In genomic region chr20:24479595-24479994, GRCh38 we compare ENCODE assay signal across 26 cellular contexts. TPM values are rescaled to one million over a fixed set of nuclear protein-coding genes. Genes with fewer than 3 reads are reported as not detected.
DNase-seq lines count a peak whose midpoint lies in the region; ATAC-seq, FAIRE-seq and TF ChIP-seq lines count a peak whose summit lies in the region.
"Had no signal": no experiment of that assay in that cellular context is flagged by ENCODE, and none has a peak within 500 bp of the region (broad histone marks: within the 10 kb centered on the region; RNA-seq: fewer than 3 reads in every experiment).

No MANE protein-coding gene starts in this region.

- 0 out of 2 replicates have a peak overlapping the region, but pooled peaks have one; percentile 9 for H2BK20ac ChIP-seq in H1 (ENCODE audit: low read length)

- POLR2A ChIA-PET in H1 (lab: Charles Lee; ENCODE audit: partially characterized antibody), result interaction anchor here (1.2 kb wide), 1 partner anchor 8 kb away, joined by 3 read pairs; no protein-coding TSS in a partner anchor
- POLR2A ChIA-PET in HepG2 (lab: Yijun Ruan, JAX), result no interaction called here
- POLR2A ChIA-PET in GM10248 (lab: Yijun Ruan, JAX), result no interaction called here

- no peak overlapping the region for H3K56ac ChIP-seq in H1 (replicated peaks; ENCODE audit: insufficient read length, low read depth, low read length)

- TF ChIP-seq POLR2A in H1 (IDR thresholded peaks at IDR 0.05; ENCODE audit: control extremely low read depth in 1 of 2, low read depth in 2 of 2, low read length in 2 of 2) (no peak), HepG2 (IDR thresholded peaks at IDR 0.05; ENCODE audit: insufficient read depth in 1 of 2, low read depth in 2 of 2, low read length in 2 of 2) (no peak)

- CTCF ChIA-PET in H1 (lab: Charles Lee; ENCODE audit: partially characterized antibody) (interaction anchor here (0.9 to 4.3 kb wide), 2 partner anchors 9 to 12 kb away, joined by 4 to 9 read pairs; no protein-coding TSS in a partner anchor), HepG2 (lab: Yijun Ruan, JAX; ENCODE audit: low intra/inter-chr PET ratio, low total read pairs) (no interaction called here), GM10248 (lab: Yijun Ruan, JAX) (no interaction called here)

- H3K4me1 ChIP-seq in H1 (replicated peaks in 1 of 4; ENCODE audit: control insufficient read depth in 3 of 4, insufficient read depth in 4 of 4, low read length in 3 of 4), result peaks cover 0 to 22% (median 7%) of the 10 kb centered on the region in 4 experiments; a peak in 5 of 7 replicates
- H3K4me1 ChIP-seq in HepG2 (ENCODE audit: insufficient read depth, low read length), result no peaks in the 10 kb centered on the region

- no peak overlapping the region for H3K4ac ChIP-seq in H1 (replicated peaks; ENCODE audit: insufficient read length, low read depth, low read length)

- H2BK120ac ChIP-seq in H1 (replicated peaks; ENCODE audit: low read depth, low read length), result no peak overlapping the region

- H4K5ac ChIP-seq in H1 (ENCODE audit: insufficient read length, low read depth, low read length), result no peak overlapping the region

- no peak overlapping the region; the same call in 1 of the 2 replicates for H4K8ac ChIP-seq in H1 (ENCODE audit: extremely low read depth, insufficient read depth, low read length)

- FAIRE-seq in H1 (lab: Jason Lieb, UNC) (no peak), HepG2 (lab: Jason Lieb, UNC) (no peak)
- FAIRE-seq: GM12891, RCC 7860 had no signal

- H3K18ac ChIP-seq in H1 (ENCODE audit: extremely low read depth, low read length), result no peak overlapping the region

- BruUV-seq in HepG2 (replicated peaks; lab: Mats Ljungman, UMichigan), result no TSS peak

- in situ Hi-C loops in HepG2 (cut with HindIII; ENCODE audit: extremely low pct_ligation_motif_present, low pct_unique_long_range_greater_than_20kb), result no loop called here

- H3K9me3 ChIP-seq in H1 (ENCODE audit: insufficient read depth in 2 of 2, low read depth in 1 of 2, low read length in 1 of 2) (no peaks in the 10 kb centered on the region), HepG2 (ENCODE audit: low read length) (no peaks in the 10 kb centered on the region)

- no peaks in the 10 kb centered on the region for H3K36me3 ChIP-seq in H1 (ENCODE audit: control insufficient read depth in 2 of 4, insufficient read depth in 4 of 4, low read length in 3 of 4)
- H3K36me3 ChIP-seq in HepG2 (replicated peaks in 1 of 2; ENCODE audit: control insufficient read depth in 1 of 2, insufficient read depth in 2 of 2, low read length in 2 of 2), result no peaks in the 10 kb centered on the region

- 83% methylated on average over 4 of the region's 4 CpGs; no CpG with 5 or more reads in 1 of the 2 experiments for WGBS in H1 (ENCODE audit: extremely low coverage in 1 of 2, insufficient coverage in 1 of 2, insufficient read length in 1 of 2, insufficient replicate concordance in 2 of 2, low coverage in 1 of 2, low lambda C conversion rate in 2 of 2, missing lambda C conversion rate in 1 of 2), 2 experiments
- WGBS in HepG2 (ENCODE audit: low lambda C conversion rate), result 12% methylated on average over 4 of the region's 4 CpGs

- no peaks in the 10 kb centered on the region for H3K23me2 ChIP-seq in H1 (ENCODE audit: low read depth, low read length)

- H3K14ac ChIP-seq in H1 (ENCODE audit: insufficient read length), result no peak overlapping the region

- no peak overlapping the region for H3K9ac ChIP-seq in H1 (replicated peaks in 1 of 4; ENCODE audit: extremely low read depth in 1 of 4, low read depth in 3 of 4, low read length in 3 of 4)
- no peak overlapping the region for H3K9ac ChIP-seq in HepG2 (ENCODE audit: insufficient read depth, low read depth, low read length)
- H3K9ac ChIP-seq: GM23248 had no signal

- H2AFZ ChIP-seq in H1 (ENCODE audit: low read length), result no peak overlapping the region
- H2AFZ ChIP-seq in HepG2 (ENCODE audit: low read length), result no peak overlapping the region
- H2AFZ ChIP-seq: GM23248 had no signal

- intact Hi-C loops in cardiac septum (cut with DNase I) (no loop called here), Right ventricle myocardium inferior (cut with DNase I) (loop anchor here (10.0 kb wide), 1 partner anchor 55 kb away; no protein-coding TSS in a partner anchor), HepG2 (cut with micrococcal nuclease; ENCODE audit: unreplicated experiment) (no loop called here)

- H2BK5ac ChIP-seq in H1 (ENCODE audit: low read depth, low read length), result no peak overlapping the region

- no peak overlapping the region for H3K4me2 ChIP-seq in H1 (ENCODE audit: insufficient read depth in 1 of 2, low read depth in 2 of 2, low read length in 2 of 2)
- no peak overlapping the region for H3K4me2 ChIP-seq in HepG2 (ENCODE audit: low read depth, low read length)

- no peaks in the 10 kb centered on the region for H3K27me3 ChIP-seq in H1 (replicated peaks in 1 of 4; ENCODE audit: control insufficient read depth in 3 of 4, extremely low read depth in 1 of 4, insufficient read depth in 3 of 4, low read length in 3 of 4)
- H3K27me3 ChIP-seq in HepG2 (ENCODE audit: control insufficient read depth in 1 of 2, insufficient read depth in 2 of 2, low read length in 2 of 2), result peaks cover 0 to 5% of the 10 kb centered on the region in 2 experiments; a peak in 2 of 5 replicates

- no peak overlapping the region for H3K4me3 ChIP-seq in H1 (ENCODE audit: extremely low read depth in 1 of 4, insufficient read depth in 2 of 4, low read depth in 3 of 4, low read length in 4 of 4)
- no peak overlapping the region for H3K4me3 ChIP-seq in HepG2 (replicated peaks in 1 of 3; ENCODE audit: insufficient read depth in 1 of 3, low read depth in 2 of 3, low read length in 3 of 3)
- H3K4me3 ChIP-seq: GM23248 had no signal

- no peak for TF ChIP-seq EP300 in H1 (IDR thresholded peaks at IDR 0.05; ENCODE audit: borderline replicate concordance in 1 of 2, low read depth in 2 of 2, low read length in 2 of 2)
- TF ChIP-seq EP300 in HepG2 (IDR thresholded peaks at IDR 0.05; ENCODE audit: low read depth in 2 of 2, low read length in 2 of 2), result no peak
- TF ChIP-seq EP300 in HepG2 (CRISPR knock-in tag; IDR thresholded peaks at IDR 0.05; ENCODE audit: borderline replicate concordance), result no peak

- TF ChIP-seq CTCF in H1 (IDR thresholded peaks at IDR 0.05; ENCODE audit: control extremely low read depth in 1 of 3, insufficient read depth in 1 of 3, low read depth in 1 of 3, low read length in 3 of 3), result peak in 2 of 3 experiments; percentile 7 to 33; a peak in 2 of 4 replicates
- no peak for TF ChIP-seq CTCF in HepG2 (CRISPR knock-in tag; IDR thresholded peaks at IDR 0.05)
- no peak for TF ChIP-seq CTCF in GM10248 (IDR thresholded peaks at IDR 0.05; ENCODE audit: control extremely low read depth, extremely low read depth, low read depth, missing control alignments)

- H3K23ac ChIP-seq in H1 (ENCODE audit: insufficient read length), result no peak overlapping the region

- peaks cover 9% of the 10 kb centered on the region for H3K79me1 ChIP-seq in H1 (ENCODE audit: low read depth, low read length)

- H4K91ac ChIP-seq in H1 (replicated peaks; ENCODE audit: insufficient read length, low read length), result peak overlapping the region; percentile 8

- no peak overlapping the region for H2AK5ac ChIP-seq in H1 (ENCODE audit: low read depth, low read length)

- H4K20me1 ChIP-seq in H1 (replicated peaks in 1 of 2; ENCODE audit: control insufficient read depth in 1 of 2, insufficient read depth in 2 of 2, low read length in 2 of 2), result peaks cover 9 to 14% of the 10 kb centered on the region in 2 experiments
- H4K20me1 ChIP-seq in HepG2 (ENCODE audit: insufficient read depth, low read length), result no peaks in the 10 kb centered on the region

- TF ChIP-seq RAD21 in H1 (IDR thresholded peaks at IDR 0.05 in 1 of 2, conservative IDR thresholded peaks at IDR 0.05 in 1 of 2; ENCODE audit: low read depth in 2 of 2, low read length in 2 of 2) (peak in 1 of 2 experiments; percentile 34; a peak in 1 of 4 replicates), HepG2 (CRISPR knock-in tag; IDR thresholded peaks at IDR 0.05) (no peak)

- no peak overlapping the region for H2BK12ac ChIP-seq in H1 (ENCODE audit: low read depth, low read length)

- H2BK15ac ChIP-seq in H1 (ENCODE audit: low read length), result peak overlapping the region; percentile 88

- no peak for ATAC-seq in Right ventricle myocardium inferior
- ATAC-seq in HepG2, result peak; percentile 50; the same call in 2 of the 3 replicates

- H3K79me2 ChIP-seq in H1 (ENCODE audit: control insufficient read depth in 1 of 2, insufficient read depth in 2 of 2, low read length in 2 of 2) (peaks cover 0 to 60% of the 10 kb centered on the region in 2 experiments; a peak in 2 of 4 replicates), HepG2 (ENCODE audit: insufficient read depth, low read length) (no peaks in the 10 kb centered on the region)

- H3K27ac ChIP-seq in H1 (ENCODE audit: low read depth, low read length), result no peak overlapping the region
- H3K27ac ChIP-seq in HepG2 (ENCODE audit: extremely low read length, insufficient read depth, low read length), result no peak overlapping the region
- H3K27ac ChIP-seq: C4-2B, GM23248 had no signal

- DNase-seq in cardiac septum (ENCODE audit: low spot score), result peak; percentile 33
- DNase-seq in Right ventricle myocardium inferior (ENCODE audit: missing footprints), result no peak
- no peak for DNase-seq in H1 (ENCODE audit: low read depth in 1 of 2, low spot score in 2 of 2)
- no peak for DNase-seq in HepG2 (ENCODE audit: low spot score)
- DNase-seq in EL, result no peak
- no peak for DNase-seq in GM10248 (ENCODE audit: extremely low spot score)
- no peak for DNase-seq in cortex of kidney (lab: John Stamatoyannopoulos, UW)
- DNase-seq: 8988T; AML-193; Calu3; CD8-positive, alpha-beta memory T cell; GM23248; NCI-H1694; NCI-H2081; NCI-H2171; NCI-H345; NCI-H524; NCI-H774; OCI-M1; Right ventricle myocardium superior had no signal

RNA-seq across cellular contexts. Expression of gene SYNDIG1, which starts 10.2 kb away (rescaled TPM):
- 17.6 TPM for total RNA-seq in cardiac septum
- 15.8 TPM for total RNA-seq in Right ventricle myocardium inferior
- 5.9 and 6.5 TPM in 2 replicates for total RNA-seq in H1 (2021; fragmentation: NEBNext Ultra II Directional; extraction: Animal tissue kit (Norgen Biotek cat#: 25700))
- polyA plus RNA-seq in H1 (2011; rRNA removed), result 7.8 and 9.1 TPM in 2 replicates
- 7.3 TPM for polyA plus RNA-seq in H1 (2011; cell fraction: cytosol; rRNA removed)
- 12.8 TPM for polyA plus RNA-seq in H1 (2011; cell fraction: nucleus; rRNA removed)
- 8.3 to 8.8 TPM (median 8.6 TPM) in 4 replicates for polyA plus RNA-seq in H1 (2012, experiment 1 of 2)
- polyA plus RNA-seq in H1 (2012, experiment 2 of 2), result 8.3 TPM
- polyA plus RNA-seq in H1 (2013, experiment 1 of 2), result 1.5 TPM
- 1.2 TPM for polyA plus RNA-seq in H1 (2013, experiment 2 of 2)
- polyA minus RNA-seq in H1 (2011; rRNA and poly(A)+ RNA removed), result 11.7 and 14.3 TPM in 2 replicates
- polyA minus RNA-seq in H1 (2011; cell fraction: cytosol; rRNA and poly(A)+ RNA removed), result 4.0 TPM
- polyA minus RNA-seq in H1 (2011; cell fraction: nucleus; rRNA and poly(A)+ RNA removed), result 16.0 TPM
- total RNA-seq in HepG2 (2016; rRNA removed; fragmentation: Illumina TruSeq; extraction: Trizol), result not detected in 2 replicates
- total RNA-seq in HepG2 (2016; cell fraction: cytosol; rRNA removed; fragmentation: Illumina TruSeq; extraction: Trizol; ENCODE audit: low read depth), result not detected in 2 replicates
- not detected in 2 replicates for total RNA-seq in HepG2 (2016; cell fraction: insoluble cytoplasmic fraction; rRNA removed; fragmentation: Illumina TruSeq; extraction: Trizol)
- not detected in 2 replicates for total RNA-seq in HepG2 (2016; cell fraction: membrane; rRNA removed; fragmentation: Illumina TruSeq; extraction: Trizol)
- not detected in 2 replicates for total RNA-seq in HepG2 (2016; cell fraction: nucleus; rRNA removed; fragmentation: Illumina TruSeq; extraction: Trizol)
- polyA plus RNA-seq in HepG2 (2011; rRNA removed), result not detected in 2 replicates
- not detected in 2 replicates for polyA plus RNA-seq in HepG2 (2011; cell fraction: cytosol; rRNA removed)
- not detected in 2 replicates for polyA plus RNA-seq in HepG2 (2011; cell fraction: nucleus; rRNA removed)
- not detected in 2 replicates for polyA plus RNA-seq in HepG2 (2012)
- polyA plus RNA-seq in HepG2 (2016; cell fraction: cytosol; fragmentation: Illumina TruSeq; extraction: Trizol; ENCODE audit: low read depth), result not detected in 2 replicates
- not detected in 2 replicates for polyA plus RNA-seq in HepG2 (2016; cell fraction: insoluble cytoplasmic fraction; fragmentation: Illumina TruSeq; extraction: Trizol; ENCODE audit: low read depth)
- polyA plus RNA-seq in HepG2 (2016; cell fraction: membrane; fragmentation: Illumina TruSeq; extraction: Trizol; ENCODE audit: low read depth), result not detected in 2 replicates
- polyA plus RNA-seq in HepG2 (2016; cell fraction: nucleus; fragmentation: Illumina TruSeq; extraction: Trizol; ENCODE audit: insufficient read depth, low read depth), result not detected in 2 replicates
- polyA minus RNA-seq in HepG2 (2011; rRNA and poly(A)+ RNA removed; ENCODE audit: low replicate concordance), result not detected in 2 replicates
- polyA minus RNA-seq in HepG2 (2011; cell fraction: cytosol; rRNA and poly(A)+ RNA removed), result not detected in 2 replicates
- polyA minus RNA-seq in HepG2 (2011; cell fraction: nucleus; rRNA and poly(A)+ RNA removed), result not detected in 2 replicates
- total RNA-seq: Calu3; CD8-positive, alpha-beta memory T cell; SK-MEL-5 had no signal
- polyA plus RNA-seq: AG04450; CD8-positive, alpha-beta memory T cell; IgD-negative memory B cell had no signal

Comparison
In these comparisons a context has a peak if more than half of its experiments do, and no peak if none do; other contexts are left out.
1. CTCF ChIP-seq: peak in H1 (2 of 3); none in HepG2 (single experiment) and GM10248 (single experiment).